In the genomic region with DNA sequence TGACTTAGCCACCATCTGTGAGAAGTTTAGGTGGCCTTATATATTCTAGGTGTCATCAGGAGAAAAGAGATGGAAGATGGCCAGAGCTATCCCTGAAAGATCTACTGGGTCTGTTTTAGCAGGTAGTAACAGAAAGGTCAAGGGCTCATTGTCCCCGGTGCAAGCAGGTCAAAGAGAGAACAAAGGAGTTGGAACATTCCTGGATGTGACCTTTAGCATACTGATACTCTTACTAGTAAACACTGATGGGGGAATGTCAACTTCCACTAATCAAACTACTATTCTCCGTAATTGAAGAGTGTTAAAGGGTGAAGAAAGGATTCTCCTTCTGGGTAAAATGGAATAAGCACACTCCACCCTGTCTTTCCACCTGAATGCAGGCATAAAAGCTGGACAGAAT, we compare ENCODE assay signal across 38 cellular contexts.
"Had no signal": no experiment of that assay in that cellular context is flagged by ENCODE, and none has a peak within 500 bp of the region (broad histone marks: within the 10 kb centered on the region; RNA-seq: fewer than 3 reads in every experiment).

No MANE protein-coding gene starts in this region.

- H3K9me3 ChIP-seq: ascending aorta had no signal

- H3K27me3 ChIP-seq: ascending aorta, cardiac muscle cell had no signal

- H3K27me3 Mint-ChIP-seq: activated B cell treated with CpG ODN at 0.5 μM for 24 hours; activated CD4-positive, alpha-beta memory T cell treated with anti-CD3 and anti-CD28 coated beads for 36 hours; activated naive CD4-positive, alpha-beta T cell treated with anti-CD3 and anti-CD28 coated beads, Interleukin-2, amount 50 U/mL, for 24 hours; activated naive CD8-positive, alpha-beta T cell treated with anti-CD3 and anti-CD28 coated beads, Interleukin-2, amount 50 U/mL, for 24 hours; activated T-cell treated with anti-CD3 and anti-CD28 coated beads, Interleukin-2, amount 50 U/mL, for 24 hours; central memory CD8-positive, alpha-beta T cell had no signal

- FAIRE-seq: bronchial epithelial cell, TTC549 had no signal

- H3K9me3 Mint-ChIP-seq: activated B cell treated with CpG ODN at 0.5 μM for 24 hours; activated CD4-positive, alpha-beta memory T cell treated with anti-CD3 and anti-CD28 coated beads for 36 hours; activated CD4-positive, alpha-beta T cell treated with anti-CD3 and anti-CD28 coated beads, Interleukin-2, amount 10 ng/mL, durations not matched to agents 24 days and 14 days; activated naive CD4-positive, alpha-beta T cell treated with anti-CD3 and anti-CD28 coated beads, Interleukin-2, amount 10 ng/mL, durations not matched to agents 7 days and 5 days; activated naive CD4-positive, alpha-beta T cell treated with anti-CD3 and anti-CD28 coated beads, Interleukin-2, amount 50 U/mL, for 24 hours; activated naive CD8-positive, alpha-beta T cell treated with anti-CD3 and anti-CD28 coated beads, Interleukin-2, amount 10 ng/mL, durations not matched to agents 7 days and 5 days; activated naive CD8-positive, alpha-beta T cell treated with anti-CD3 and anti-CD28 coated beads, Interleukin-2, amount 50 U/mL, for 24 hours; activated T-cell treated with anti-CD3 and anti-CD28 coated beads, Interleukin-2, amount 50 U/mL, for 24 hours; activated T-helper 2 cell treated with anti-CD3 and anti-CD28 coated beads, Interferon-gamma antibody, Interleukin-2, Interleukin-4, amounts not matched to agents 10 μg/mL and 5 μg/mL and 100 μg/mL, durations not matched to agents 14 hours and 24 hours and 36 hours; brain; central memory CD8-positive, alpha-beta T cell; T-helper 1 cell treated with Interleukin-12 subunit alpha and Interleukin-12 subunit beta and Interleukin-4 antibody, amounts not matched to agents 30 μg/mL and 1 μg/mL, for 36 hours; T-helper 2 cell treated with Interferon-gamma antibody and Interleukin-4, amounts not matched to agents 5 μg/mL and 100 μg/mL, for 36 hours had no signal

- DNase-seq: activated B cell treated with CpG ODN at 0.5 μM for 24 hours; activated CD4-positive, alpha-beta memory T cell treated with anti-CD3 and anti-CD28 coated beads for 36 hours; activated CD4-positive, alpha-beta T cell treated with anti-CD3 and anti-CD28 coated beads for 4 hours; activated CD4-positive, alpha-beta T cell treated with anti-CD3 and anti-CD28 coated beads, Interleukin-2, amount 10 ng/mL, durations not matched to agents 24 days and 14 days; activated CD4-positive, alpha-beta T cell treated with anti-CD3 and anti-CD28 coated beads, Interleukin-2, amount 50 U/mL, for 1 hour; activated CD4-positive, alpha-beta T cell treated with anti-CD3 and anti-CD28 coated beads, Interleukin-2, amount 50 U/mL, for 4 hours; activated CD4-positive, CD25-positive, alpha-beta regulatory T cell treated with anti-CD3 and anti-CD28 coated beads, Interleukin-2, amount 50 U/mL, for 72 hours; activated CD8-positive, alpha-beta memory T cell treated with anti-CD3 and anti-CD28 coated beads for 24 hours; activated CD8-positive, alpha-beta memory T cell treated with anti-CD3 and anti-CD28 coated beads, Interleukin-2, amount 10 ng/mL, durations not matched to agents 7 days and 5 days; activated CD8-positive, alpha-beta memory T cell treated with anti-CD3 and anti-CD28 coated beads, Interleukin-2, amount 50 U/mL, for 48 hours; activated CD8-positive, alpha-beta T cell treated with anti-CD3 and anti-CD28 coated beads, Interleukin-2, amount 10 ng/mL, durations not matched to agents 7 days and 5 days; activated effector memory CD4-positive, alpha-beta T cell treated with Interleukin-2 at 50 U/mL for 16 hours; activated gamma-delta T cell; activated naive CD4-positive, alpha-beta T cell treated with anti-CD3 and anti-CD28 coated beads, Interleukin-2, amount 10 ng/mL, durations not matched to agents 7 days and 5 days; activated naive CD4-positive, alpha-beta T cell treated with Interleukin-2 at 50 U/mL for 16 hours; activated naive CD8-positive, alpha-beta T cell treated with anti-CD3 and anti-CD28 coated beads, Interleukin-2, amount 10 ng/mL, durations not matched to agents 7 days and 5 days; activated naive CD8-positive, alpha-beta T cell treated with anti-CD3 and anti-CD28 coated beads, Interleukin-2, amount 50 U/mL, for 24 hours; activated T-cell treated with anti-CD3 and anti-CD28 coated beads, Interleukin-2, amount 50 U/mL, for 24 hours; activated T-cell treated with anti-CD3 and anti-CD28 coated beads, Interleukin-2, amount 50 U/mL, for 48 hours; amygdala; anterior cingulate cortex; caudate nucleus; cerebellar nuclear complex; T-helper 1 cell; T-helper 2 cell; T-helper 9 cell had no signal

- ATAC-seq: activated CD8-positive, alpha-beta memory T cell treated with anti-CD3 and anti-CD28 coated beads, Interleukin-2, amount 10 ng/mL, durations not matched to agents 7 days and 5 days; activated CD8-positive, alpha-beta T cell treated with anti-CD3 and anti-CD28 coated beads, Interleukin-2, amount 10 ng/mL, durations not matched to agents 7 days and 5 days; activated naive CD8-positive, alpha-beta T cell treated with anti-CD3 and anti-CD28 coated beads, Interleukin-2, amount 50 U/mL, for 24 hours had no signal

- H3K27ac Mint-ChIP-seq: activated B cell treated with CpG ODN at 0.5 μM for 24 hours; activated CD4-positive, alpha-beta memory T cell treated with anti-CD3 and anti-CD28 coated beads for 36 hours; activated CD4-positive, alpha-beta T cell treated with anti-CD3 and anti-CD28 coated beads, Interleukin-2, amount 10 ng/mL, durations not matched to agents 24 days and 14 days; activated CD8-positive, alpha-beta memory T cell treated with anti-CD3 and anti-CD28 coated beads, Interleukin-2, amount 10 ng/mL, durations not matched to agents 7 days and 5 days; activated CD8-positive, alpha-beta T cell treated with anti-CD3 and anti-CD28 coated beads, Interleukin-2, amount 10 ng/mL, durations not matched to agents 7 days and 5 days; activated naive CD4-positive, alpha-beta T cell treated with anti-CD3 and anti-CD28 coated beads, Interleukin-2, amount 10 ng/mL, durations not matched to agents 7 days and 5 days; activated naive CD4-positive, alpha-beta T cell treated with anti-CD3 and anti-CD28 coated beads, Interleukin-2, amount 50 U/mL, for 24 hours; activated naive CD8-positive, alpha-beta T cell; activated naive CD8-positive, alpha-beta T cell treated with anti-CD3 and anti-CD28 coated beads, Interleukin-2, amount 10 ng/mL, durations not matched to agents 7 days and 5 days; activated naive CD8-positive, alpha-beta T cell treated with anti-CD3 and anti-CD28 coated beads, Interleukin-2, amount 50 U/mL, for 24 hours; activated T-cell treated with anti-CD3 and anti-CD28 coated beads, Interleukin-2, amount 50 U/mL, for 24 hours; activated T-helper 2 cell treated with anti-CD3 and anti-CD28 coated beads, Interferon-gamma antibody, Interleukin-2, Interleukin-4, amounts not matched to agents 10 μg/mL and 5 μg/mL and 100 μg/mL, durations not matched to agents 14 hours and 24 hours and 36 hours; brain; T-helper 1 cell treated with Interleukin-12 subunit alpha and Interleukin-12 subunit beta and Interleukin-4 antibody, amounts not matched to agents 30 μg/mL and 1 μg/mL, for 36 hours; T-helper 2 cell treated with Interferon-gamma antibody and Interleukin-4, amounts not matched to agents 5 μg/mL and 100 μg/mL, for 36 hours had no signal

- H3K27ac ChIP-seq: ascending aorta, cardiac muscle cell, VCaP had no signal

- H3K4me3 Mint-ChIP-seq: activated B cell treated with CpG ODN at 0.5 μM for 24 hours; activated CD4-positive, alpha-beta memory T cell treated with anti-CD3 and anti-CD28 coated beads for 36 hours; activated CD4-positive, alpha-beta T cell treated with anti-CD3 and anti-CD28 coated beads, Interleukin-2, amount 10 ng/mL, durations not matched to agents 24 days and 14 days; activated CD8-positive, alpha-beta memory T cell treated with anti-CD3 and anti-CD28 coated beads, Interleukin-2, amount 10 ng/mL, durations not matched to agents 7 days and 5 days; activated CD8-positive, alpha-beta T cell treated with anti-CD3 and anti-CD28 coated beads, Interleukin-2, amount 10 ng/mL, durations not matched to agents 7 days and 5 days; activated naive CD4-positive, alpha-beta T cell treated with anti-CD3 and anti-CD28 coated beads, Interleukin-2, amount 10 ng/mL, durations not matched to agents 7 days and 5 days; activated naive CD4-positive, alpha-beta T cell treated with anti-CD3 and anti-CD28 coated beads, Interleukin-2, amount 50 U/mL, for 24 hours; activated naive CD8-positive, alpha-beta T cell; activated naive CD8-positive, alpha-beta T cell treated with anti-CD3 and anti-CD28 coated beads, Interleukin-2, amount 10 ng/mL, durations not matched to agents 7 days and 5 days; activated naive CD8-positive, alpha-beta T cell treated with anti-CD3 and anti-CD28 coated beads, Interleukin-2, amount 50 U/mL, for 24 hours; activated T-cell treated with anti-CD3 and anti-CD28 coated beads, Interleukin-2, amount 50 U/mL, for 24 hours; brain; central memory CD8-positive, alpha-beta T cell; T-helper 1 cell treated with Interleukin-12 subunit alpha and Interleukin-12 subunit beta and Interleukin-4 antibody, amounts not matched to agents 30 μg/mL and 1 μg/mL, for 36 hours; T-helper 2 cell treated with Interferon-gamma antibody and Interleukin-4, amounts not matched to agents 5 μg/mL and 100 μg/mL, for 36 hours had no signal

- H3K36me3 Mint-ChIP-seq: activated CD4-positive, alpha-beta memory T cell treated with anti-CD3 and anti-CD28 coated beads for 36 hours; activated CD8-positive, alpha-beta memory T cell treated with anti-CD3 and anti-CD28 coated beads, Interleukin-2, amount 10 ng/mL, durations not matched to agents 7 days and 5 days; activated naive CD4-positive, alpha-beta T cell treated with anti-CD3 and anti-CD28 coated beads, Interleukin-2, amount 10 ng/mL, durations not matched to agents 7 days and 5 days; activated naive CD4-positive, alpha-beta T cell treated with anti-CD3 and anti-CD28 coated beads, Interleukin-2, amount 50 U/mL, for 24 hours; activated naive CD8-positive, alpha-beta T cell; activated naive CD8-positive, alpha-beta T cell treated with anti-CD3 and anti-CD28 coated beads, Interleukin-2, amount 10 ng/mL, durations not matched to agents 7 days and 5 days; brain had no signal

- H3K4me3 ChIP-seq: ascending aorta, cardiac muscle cell had no signal

- H3K36me3 ChIP-seq: ascending aorta, cardiac muscle cell had no signal
